1 cellular context compared by ENCODE assay signal in genomic region chr19:3575260-3575741, GRCh38.
TF ChIP-seq lines count a peak whose summit lies in the region.

No MANE protein-coding gene starts in this region.

TF ChIP-seq in K562, 482 proteins besides CTCF, POLR2A, EP300 and RAD21 (continued from another document):
- TF ChIP-seq ZNF384 (IDR thresholded peaks at IDR 0.05; ENCODE audit: low read depth, low read length) (no peak), GMEB1 (CRISPR knock-in tag; IDR thresholded peaks at IDR 0.05) (no peak), ZNF668 (CRISPR knock-in tag; IDR thresholded peaks at IDR 0.05) (no peak), FOXP1 (CRISPR knock-in tag; IDR thresholded peaks at IDR 0.05) (no peak), HEY1 (CRISPR knock-in tag; IDR thresholded peaks at IDR 0.05; ENCODE audit: borderline replicate concordance) (no peak), ZNF75A (CRISPR knock-in tag; IDR thresholded peaks at IDR 0.05) (no peak), PCBP1 (IDR thresholded peaks at IDR 0.05; ENCODE audit: low read depth, low read length, poor library complexity, severe bottlenecking) (no peak), ZKSCAN3 (CRISPR knock-in tag; IDR thresholded peaks at IDR 0.05) (no peak), MEF2A (IDR thresholded peaks at IDR 0.05; ENCODE audit: control insufficient read depth, low read depth, low read length) (no peak), HNRNPH1 (optimal IDR thresholded peaks at IDR 0.05; ENCODE audit: low read depth, low read length) (no peak), SMAD2 (IDR thresholded peaks at IDR 0.05; ENCODE audit: low read depth, low read length) (no peak), NCOA4 (IDR thresholded peaks at IDR 0.05; ENCODE audit: partially characterized antibody) (no peak), E2F8 (IDR thresholded peaks at IDR 0.05; ENCODE audit: low read depth, partially characterized antibody) (no peak), MAFF (IDR thresholded peaks at IDR 0.05; ENCODE audit: low read length) (no peak), RBM25 (IDR thresholded peaks at IDR 0.05; ENCODE audit: low read depth, low read length, severe bottlenecking) (peak; percentile 83), CREM (IDR thresholded peaks at IDR 0.05; ENCODE audit: low read depth) (no peak), ZNF655 (CRISPR knock-in tag; IDR thresholded peaks at IDR 0.05) (no peak), ZKSCAN8 (CRISPR knock-in tag; IDR thresholded peaks at IDR 0.05) (no peak), ATF1 (CRISPR knock-in tag; IDR thresholded peaks at IDR 0.05) (no peak), ATF1 (tag; IDR thresholded peaks at IDR 0.05) (no peak), HNRNPUL1 (IDR thresholded peaks at IDR 0.05; ENCODE audit: low read length) (no peak), ZNF311 (CRISPR knock-in tag; IDR thresholded peaks at IDR 0.05) (no peak), CREB3 (tag; conservative IDR thresholded peaks at IDR 0.05; ENCODE audit: low read depth) (no peak), ZNF778 (CRISPR knock-in tag; IDR thresholded peaks at IDR 0.05) (no peak), NFXL1 (CRISPR knock-in tag; IDR thresholded peaks at IDR 0.05) (no peak), JUN (IDR thresholded peaks at IDR 0.05; ENCODE audit: borderline replicate concordance, low read depth, low read length) (no peak), JUN (CRISPR knock-in tag; IDR thresholded peaks at IDR 0.05; ENCODE audit: borderline replicate concordance) (no peak)
